Comparison of ENCODE assay signal across 1 cellular context in genomic region chr15:64503197-64503596, GRCh38.
TF ChIP-seq lines count a peak whose summit lies in the region.

No MANE protein-coding gene starts in this region.

TF ChIP-seq in GM12878, 131 proteins besides CTCF, POLR2A, EP300 and RAD21 (continued from another document):
- TF ChIP-seq ZNF592 (IDR thresholded peaks at IDR 0.05): no peak
